In the genomic region with DNA sequence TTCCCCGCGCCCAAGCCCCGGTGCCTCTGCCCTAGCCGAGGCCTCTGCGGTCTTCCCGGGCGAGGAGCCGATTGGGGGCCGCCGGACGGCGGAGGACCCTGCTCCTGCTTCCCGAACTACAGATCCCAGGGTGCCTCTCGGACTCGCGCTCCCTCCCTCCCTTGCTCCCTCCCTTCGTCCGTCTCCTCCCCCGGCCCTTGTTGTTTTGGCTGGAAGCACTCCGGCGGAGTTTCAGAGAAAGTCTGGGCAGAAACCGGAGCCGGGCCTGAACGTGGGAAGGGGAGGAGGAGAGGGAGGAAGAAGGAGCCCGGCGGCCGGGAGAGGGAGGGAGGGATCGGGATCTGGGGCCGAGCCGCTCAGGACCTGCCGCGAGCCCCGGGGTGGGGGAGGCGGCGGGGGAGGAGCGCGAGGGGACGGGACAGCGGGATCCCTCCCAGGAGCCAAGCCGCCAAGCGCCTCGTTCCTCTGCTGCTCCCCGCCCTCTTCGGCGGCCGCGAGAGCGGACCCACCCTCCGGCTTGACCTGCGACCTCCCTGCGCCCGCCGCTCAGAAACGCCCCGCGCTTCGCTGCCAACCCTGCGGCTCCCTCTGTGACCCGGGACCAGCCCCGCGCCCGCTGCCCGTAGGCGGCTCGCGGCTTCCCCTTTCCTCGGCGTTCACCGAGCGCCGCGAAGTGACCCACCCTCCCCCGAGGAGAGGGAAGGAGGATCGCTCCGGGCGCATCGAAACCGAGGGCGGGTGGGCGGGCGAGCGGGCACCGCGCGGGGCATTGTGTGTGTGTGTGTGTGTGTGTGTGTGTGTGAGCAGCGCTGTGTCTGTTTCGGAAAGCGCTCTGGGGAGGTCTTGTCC, we compare ENCODE assay signal across 8 cellular contexts. TPM values are rescaled to one million over a fixed set of nuclear protein-coding genes. Genes with fewer than 3 reads are reported as not detected.
DNase-seq lines count a peak whose midpoint lies in the region; ATAC-seq, FAIRE-seq and TF ChIP-seq lines count a peak whose summit lies in the region.

No MANE protein-coding gene starts in this region.

- peak; percentile 76 for DNase-seq in Calu3
- DNase-seq in GM19238 (ENCODE audit: insufficient read length, low spot score): peak; percentile 32
- peak; percentile 92 for DNase-seq in NCI-H69 (lab: John Stamatoyannopoulos, UW)
- peak; percentile 13 for DNase-seq in activated naive CD4-positive, alpha-beta T cell treated with anti-CD3 and anti-CD28 coated beads, Interleukin-2, amount 50 U/mL, for 16 hours
- peak; percentile 63 to 76 for DNase-seq in frontal cortex (ENCODE audit: low spot score in 2 of 2)
- peak; percentile 81 for DNase-seq in neural crest cell (ENCODE audit: low read depth, low spot score)
- DNase-seq in vagina (ENCODE audit: extremely low spot score in 2 of 2): peak in 1 of 2 donors; percentile 93

- H3K9me3 Mint-ChIP-seq in Calu3 (ENCODE audit: low read depth, unreplicated experiment) (no peaks in the 10 kb centered on the region), neural crest cell (no peaks in the 10 kb centered on the region)

- H3K27ac Mint-ChIP-seq in Calu3 (ENCODE audit: unreplicated experiment): no peak overlapping the region
- peak overlapping the region; percentile 98 for H3K27ac Mint-ChIP-seq in neural crest cell (ENCODE audit: unreplicated experiment)

- TF ChIP-seq CTCF in Calu3 (IDR thresholded peaks at IDR 0.05; ENCODE audit: unreplicated experiment) (no peak), neural crest cell (conservative IDR thresholded peaks at IDR 0.05) (no peak), vagina (IDR thresholded peaks at IDR 0.05) (peak in 1 of 3 experiments; percentile 18)

- peak overlapping the region; percentile 78 to 83 for H3K4me3 ChIP-seq in vagina

- peak; percentile 53 for ATAC-seq in HG03196 (IDR thresholded peaks at IDR 0.05; ENCODE audit: unreplicated experiment)

- H3K27me3 Mint-ChIP-seq in Calu3 (ENCODE audit: unreplicated experiment): no peaks in the 10 kb centered on the region
- no peaks in the 10 kb centered on the region for H3K27me3 Mint-ChIP-seq in neural crest cell (ENCODE audit: low read depth)

- H3K9me3 ChIP-seq in vagina: no peaks in the 10 kb centered on the region

- BruUV-seq in Calu3 (replicated peaks; lab: Mats Ljungman, UMichigan): no TSS peak

- H3K36me3 Mint-ChIP-seq in Calu3 (ENCODE audit: insufficient read depth, unreplicated experiment): peaks cover 24% of the 10 kb centered on the region
- no peaks in the 10 kb centered on the region for H3K36me3 Mint-ChIP-seq in neural crest cell (ENCODE audit: low read depth)

- H3K27ac ChIP-seq in vagina: peak overlapping the region; percentile 94

- FAIRE-seq in frontal cortex (lab: Jason Lieb, UNC): no peak

- CTCF ChIA-PET in Calu3 (lab: Charles Lee): interaction anchor here (0.6 to 0.9 kb wide), 3 partner anchors 10 to 65 kb away, joined by 3 to 4 read pairs (median 3); no protein-coding TSS in a partner anchor

- peaks cover 27% of the 10 kb centered on the region for H3K4me1 ChIP-seq in vagina

- H3K4me1 Mint-ChIP-seq in Calu3 (ENCODE audit: low read depth, unreplicated experiment) (peaks cover 8% of the 10 kb centered on the region), neural crest cell (peaks cover 26% of the 10 kb centered on the region)

- intact Hi-C loops in Calu3 (cut with micrococcal nuclease; ENCODE audit: unreplicated experiment): loop anchor here (5.0 to 10.0 kb wide), 2 partner anchors 61 to 131 kb away; no protein-coding TSS in a partner anchor
- intact Hi-C loops in vagina (cut with DNase I): loop anchor here (5.0 to 10.0 kb wide), 2 partner anchors 44 to 131 kb away; no protein-coding TSS in a partner anchor

- no peaks in the 10 kb centered on the region for H3K27me3 ChIP-seq in vagina

- peak overlapping the region; percentile 86 for H3K4me3 Mint-ChIP-seq in Calu3 (ENCODE audit: low read depth, unreplicated experiment)
- peak overlapping the region; percentile 96 for H3K4me3 Mint-ChIP-seq in neural crest cell

- peak in 1 of 2 donors; percentile 0 for TF ChIP-seq POLR2A in vagina (IDR thresholded peaks at IDR 0.05)

- no peaks in the 10 kb centered on the region for H3K36me3 ChIP-seq in vagina

RNA-seq across cellular contexts. Expression of gene GAB1, which starts 0.5 kb away (rescaled TPM):
- total RNA-seq in Calu3 (2022) (8.8 and 13.4 TPM in 2 replicates), frontal cortex (15.5 TPM), neural crest cell (27.2 and 29.2 TPM in 2 replicates), vagina (29.0 TPM)
